In the genomic region with DNA sequence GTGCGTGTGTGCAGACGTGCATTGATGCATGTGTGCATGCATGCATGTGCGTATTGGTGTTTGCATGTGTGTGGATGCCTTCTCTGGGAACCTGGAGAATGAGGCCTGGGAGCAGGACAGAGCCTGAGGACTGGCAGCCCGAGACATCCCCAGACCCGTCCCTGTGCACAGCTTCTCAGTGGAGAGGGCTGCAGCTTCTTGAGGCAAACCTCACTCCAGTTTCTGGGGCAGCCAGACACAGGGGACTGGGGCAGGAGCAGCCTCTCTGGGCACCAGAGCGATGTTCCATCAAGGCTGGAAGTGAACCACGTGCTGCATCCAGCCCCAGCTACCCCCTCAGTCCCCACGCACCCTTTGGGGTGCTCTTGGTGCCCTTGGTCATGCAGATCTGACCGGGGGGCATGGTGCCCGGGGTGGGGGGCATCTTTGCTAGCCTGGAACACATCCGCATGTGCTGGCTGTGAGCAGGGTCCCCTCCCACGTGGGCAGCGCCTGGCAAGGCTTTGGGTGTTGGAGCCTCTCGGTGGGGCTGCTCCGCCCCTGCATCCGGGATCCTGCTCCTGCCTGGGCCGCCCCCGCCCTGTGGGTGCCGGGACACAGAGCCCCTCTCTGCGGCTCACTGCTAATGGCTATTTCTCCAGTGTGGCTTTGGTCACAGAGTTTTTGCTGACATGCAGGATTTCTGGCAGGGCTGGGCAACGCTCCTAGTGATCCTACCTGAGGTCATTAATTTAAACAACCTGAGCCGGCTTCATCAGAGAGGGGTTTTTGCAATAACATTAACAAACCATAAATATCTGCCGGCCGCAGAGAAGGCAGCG, we compare ENCODE assay signal across 1 cellular context.
TF ChIP-seq lines count a peak whose summit lies in the region.

No MANE protein-coding gene starts in this region.

TF ChIP-seq in WTC11, 78 proteins besides CTCF, POLR2A, EP300 and RAD21 (continued from another document):
- TF ChIP-seq ZNF281 (CRISPR knock-in tag; IDR thresholded peaks at IDR 0.05) (no peak), JAZF1 (CRISPR knock-in tag; IDR thresholded peaks at IDR 0.05) (no peak), ZNF317 (CRISPR knock-in tag; IDR thresholded peaks at IDR 0.05; ENCODE audit: borderline replicate concordance, low read depth) (no peak), ZNF532 (CRISPR knock-in tag; IDR thresholded peaks at IDR 0.05; ENCODE audit: borderline replicate concordance) (no peak), ZNF512 (CRISPR knock-in tag; IDR thresholded peaks at IDR 0.05; ENCODE audit: borderline replicate concordance) (no peak)
